8 cellular contexts compared by ENCODE assay signal in genomic region chr3:152267831-152268500, GRCh38. TPM values are rescaled to one million over a fixed set of nuclear protein-coding genes. Genes with fewer than 3 reads are reported as not detected.
DNase-seq lines count a peak whose midpoint lies in the region; ATAC-seq and TF ChIP-seq lines count a peak whose summit lies in the region.

No MANE protein-coding gene starts in this region.

- no peak for ATAC-seq in GM21619 (IDR thresholded peaks at IDR 0.05; ENCODE audit: unreplicated experiment)

- peaks cover 64% of the 10 kb centered on the region for H3K27me3 Mint-ChIP-seq in nephron progenitor cell (ENCODE audit: low read depth, poor library complexity)

- peaks cover 34% of the 10 kb centered on the region for H4K20me1 ChIP-seq in BLaER1

- peak overlapping the region; percentile 89 for H3K4me2 ChIP-seq in BLaER1

- peak overlapping the region; percentile 96 for H3K4me3 ChIP-seq in BLaER1

- H3K4me3 Mint-ChIP-seq in nephron progenitor cell: peak overlapping the region; percentile 95

- no peaks in the 10 kb centered on the region for H3K27me3 ChIP-seq in BLaER1

- H3K4me1 ChIP-seq in BLaER1: peaks cover 27% of the 10 kb centered on the region

- peak overlapping the region; percentile 97 for H3K27ac ChIP-seq in BLaER1

- peaks cover 40% of the 10 kb centered on the region for H3K4me1 Mint-ChIP-seq in nephron progenitor cell

- peak; percentile 20 for DNase-seq in M059J (ENCODE audit: low read depth)
- peak; percentile 48 for DNase-seq in dermis blood vessel endothelial cell
- no peak for DNase-seq in nephron progenitor cell
- no peak for DNase-seq in NCI-H226
- no peak for DNase-seq in islet precursor cell
- DNase-seq in GF-D8 (lab: John Stamatoyannopoulos, UW): no peak

- no peak for TF ChIP-seq CTCF in nephron progenitor cell (IDR thresholded peaks at IDR 0.05)

- H3K27ac Mint-ChIP-seq in nephron progenitor cell: peak overlapping the region; percentile 96

- H3K9me3 Mint-ChIP-seq in nephron progenitor cell: no peaks in the 10 kb centered on the region

- H3K9ac ChIP-seq in BLaER1: peak overlapping the region; percentile 93

- no peaks in the 10 kb centered on the region for H3K36me3 Mint-ChIP-seq in nephron progenitor cell (ENCODE audit: low read depth)

- H3K9me3 ChIP-seq in BLaER1: no peaks in the 10 kb centered on the region

- H3K36me3 ChIP-seq in BLaER1: no peaks in the 10 kb centered on the region

RNA-seq across cellular contexts. Expression of gene MBNL1, which starts 0.8 kb away (rescaled TPM):
- total RNA-seq in M059J (2014; rRNA removed; shearing (Covaris generic)): 187 and 201 TPM in 2 replicates
- 389 and 524 TPM in 2 replicates for total RNA-seq in dermis blood vessel endothelial cell

Comparison
In these comparisons a context has a peak if more than half of its experiments do, and no peak if none do; other contexts are left out.
1. DNase-seq: peak in M059J (single experiment) and dermis blood vessel endothelial cell (single experiment); none in nephron progenitor cell (single experiment), NCI-H226 (single experiment), islet precursor cell (single experiment) and GF-D8 (single experiment).